In genomic region chr3:143775401-143775970, GRCh38 we compare ENCODE assay signal across 8 cellular contexts.
DNase-seq lines count a peak whose midpoint lies in the region; ATAC-seq and TF ChIP-seq lines count a peak whose summit lies in the region.

No MANE protein-coding gene starts in this region.

- H3K9me3 Mint-ChIP-seq in activated T-cell treated with anti-CD3 and anti-CD28 coated beads, Interleukin-2, amount 50 U/mL, for 72 hours, result no peaks in the 10 kb centered on the region
- H3K9me3 Mint-ChIP-seq in naive B cell, result no peaks in the 10 kb centered on the region
- H3K9me3 Mint-ChIP-seq in activated CD4-positive, alpha-beta memory T cell treated with anti-CD3 and anti-CD28 coated beads, Interleukin-2, amount 10 ng/mL, durations not matched to agents 7 days and 5 days, result no peaks in the 10 kb centered on the region

- no peaks in the 10 kb centered on the region for H3K27me3 Mint-ChIP-seq in activated T-cell treated with anti-CD3 and anti-CD28 coated beads, Interleukin-2, amount 50 U/mL, for 72 hours (ENCODE audit: low read depth)
- no peaks in the 10 kb centered on the region for H3K27me3 Mint-ChIP-seq in naive B cell
- H3K27me3 Mint-ChIP-seq in activated CD4-positive, alpha-beta memory T cell treated with anti-CD3 and anti-CD28 coated beads, Interleukin-2, amount 10 ng/mL, durations not matched to agents 7 days and 5 days, result no peaks in the 10 kb centered on the region

- no peaks in the 10 kb centered on the region for H3K36me3 Mint-ChIP-seq in activated T-cell treated with anti-CD3 and anti-CD28 coated beads, Interleukin-2, amount 50 U/mL, for 72 hours (ENCODE audit: insufficient read depth in 2 of 2)
- H3K36me3 Mint-ChIP-seq in naive B cell, result peaks cover 6 to 9% of the 10 kb centered on the region in 2 donors
- no peaks in the 10 kb centered on the region for H3K36me3 Mint-ChIP-seq in activated CD4-positive, alpha-beta memory T cell treated with anti-CD3 and anti-CD28 coated beads, Interleukin-2, amount 10 ng/mL, durations not matched to agents 7 days and 5 days (ENCODE audit: low read depth)

- no peak overlapping the region for H3K27ac Mint-ChIP-seq in activated T-cell treated with anti-CD3 and anti-CD28 coated beads, Interleukin-2, amount 50 U/mL, for 72 hours
- no peak overlapping the region for H3K27ac Mint-ChIP-seq in naive B cell
- H3K27ac Mint-ChIP-seq in activated CD4-positive, alpha-beta memory T cell treated with anti-CD3 and anti-CD28 coated beads, Interleukin-2, amount 10 ng/mL, durations not matched to agents 7 days and 5 days, result no peak overlapping the region

- POLR2A ChIA-PET in activated CD4-positive, alpha-beta memory T cell treated with anti-CD3 and anti-CD28 coated beads, Interleukin-2, amount 10 ng/mL, durations not matched to agents 7 days and 5 days (lab: Charles Lee), result no interaction called here

- peak; percentile 74 to 79 for ATAC-seq in activated T-cell treated with anti-CD3 and anti-CD28 coated beads, Interleukin-2, amount 50 U/mL, for 72 hours (replicated peaks in 1 of 2)
- peak; percentile 92 for ATAC-seq in GM21786 (IDR thresholded peaks at IDR 0.05; ENCODE audit: unreplicated experiment)
- peak; percentile 60 to 80 for ATAC-seq in naive B cell (ENCODE audit: low read depth in 2 of 2)

- TF ChIP-seq CTCF in epithelial cell of esophagus (IDR thresholded peaks at IDR 0.05; ENCODE audit: insufficient read depth, low read depth, low read length, missing control alignments), result peak; percentile 61

- H3K4me1 Mint-ChIP-seq in activated T-cell treated with anti-CD3 and anti-CD28 coated beads, Interleukin-2, amount 50 U/mL, for 72 hours (ENCODE audit: low read depth), result no peaks in the 10 kb centered on the region
- H3K4me1 Mint-ChIP-seq in naive B cell, result peaks cover 0 to 2% (median 0%) of the 10 kb centered on the region in 3 donors
- H3K4me1 Mint-ChIP-seq in activated CD4-positive, alpha-beta memory T cell treated with anti-CD3 and anti-CD28 coated beads, Interleukin-2, amount 10 ng/mL, durations not matched to agents 7 days and 5 days, result peaks cover 1% of the 10 kb centered on the region

- no peak overlapping the region for H3K4me3 ChIP-seq in epithelial cell of esophagus (ENCODE audit: low read length)

- in situ Hi-C loops in KBM-7 (cut with MboI; ENCODE audit: low pct_unique_long_range_greater_than_20kb, low sequenced_read_pairs), result no loop called here

- peak overlapping the region in 1 of 2 donors; percentile 33 for H3K4me3 Mint-ChIP-seq in activated T-cell treated with anti-CD3 and anti-CD28 coated beads, Interleukin-2, amount 50 U/mL, for 72 hours
- no peak overlapping the region for H3K4me3 Mint-ChIP-seq in naive B cell
- no peak overlapping the region for H3K4me3 Mint-ChIP-seq in activated CD4-positive, alpha-beta memory T cell treated with anti-CD3 and anti-CD28 coated beads, Interleukin-2, amount 10 ng/mL, durations not matched to agents 7 days and 5 days

- CTCF ChIA-PET in activated CD4-positive, alpha-beta memory T cell treated with anti-CD3 and anti-CD28 coated beads, Interleukin-2, amount 10 ng/mL, durations not matched to agents 7 days and 5 days (lab: Charles Lee), result interaction anchor here (0.7 to 1.9 kb wide), 10 partner anchors 9 to 200 kb away, joined by 3 to 10 read pairs (median 4); partner anchors contain the start of gene DIPK2A

- DNase-seq in activated T-cell treated with anti-CD3 and anti-CD28 coated beads, Interleukin-2, amount 50 U/mL, for 72 hours, result peak in 1 of 2 donors; percentile 19
- DNase-seq in activated T-cell treated with anti-CD3 and anti-CD28 coated beads, Interleukin-2, amount 50 U/mL, for 48 hours, result no peak
- peak; percentile 37 for DNase-seq in KBM-7
- peak; percentile 70 for DNase-seq in RPMI8226
- peak; percentile 48 for DNase-seq in epithelial cell of esophagus (ENCODE audit: low read depth)
- DNase-seq in naive B cell, result peak; percentile 17
- DNase-seq in activated CD4-positive, alpha-beta memory T cell treated with anti-CD3 and anti-CD28 coated beads, Interleukin-2, amount 10 ng/mL, durations not matched to agents 7 days and 5 days, result no peak

Comparison
In these comparisons a context has a peak if more than half of its experiments do, and no peak if none do; other contexts are left out.
1. DNase-seq: peak in KBM-7 (single experiment), RPMI8226 (single experiment), epithelial cell of esophagus (single experiment) and naive B cell (single experiment); none in activated T-cell treated with anti-CD3 and anti-CD28 coated beads, Interleukin-2, amount 50 U/mL, for 48 hours (0 of 2) and activated CD4-positive, alpha-beta memory T cell treated with anti-CD3 and anti-CD28 coated beads, Interleukin-2, amount 10 ng/mL, durations not matched to agents 7 days and 5 days (single experiment).
2. Peak in every context shown above with its lines, with median percentiles within 50 percentile points of each other: ATAC-seq.